ENCODE assay signal across 9 cellular contexts in the genomic region with DNA sequence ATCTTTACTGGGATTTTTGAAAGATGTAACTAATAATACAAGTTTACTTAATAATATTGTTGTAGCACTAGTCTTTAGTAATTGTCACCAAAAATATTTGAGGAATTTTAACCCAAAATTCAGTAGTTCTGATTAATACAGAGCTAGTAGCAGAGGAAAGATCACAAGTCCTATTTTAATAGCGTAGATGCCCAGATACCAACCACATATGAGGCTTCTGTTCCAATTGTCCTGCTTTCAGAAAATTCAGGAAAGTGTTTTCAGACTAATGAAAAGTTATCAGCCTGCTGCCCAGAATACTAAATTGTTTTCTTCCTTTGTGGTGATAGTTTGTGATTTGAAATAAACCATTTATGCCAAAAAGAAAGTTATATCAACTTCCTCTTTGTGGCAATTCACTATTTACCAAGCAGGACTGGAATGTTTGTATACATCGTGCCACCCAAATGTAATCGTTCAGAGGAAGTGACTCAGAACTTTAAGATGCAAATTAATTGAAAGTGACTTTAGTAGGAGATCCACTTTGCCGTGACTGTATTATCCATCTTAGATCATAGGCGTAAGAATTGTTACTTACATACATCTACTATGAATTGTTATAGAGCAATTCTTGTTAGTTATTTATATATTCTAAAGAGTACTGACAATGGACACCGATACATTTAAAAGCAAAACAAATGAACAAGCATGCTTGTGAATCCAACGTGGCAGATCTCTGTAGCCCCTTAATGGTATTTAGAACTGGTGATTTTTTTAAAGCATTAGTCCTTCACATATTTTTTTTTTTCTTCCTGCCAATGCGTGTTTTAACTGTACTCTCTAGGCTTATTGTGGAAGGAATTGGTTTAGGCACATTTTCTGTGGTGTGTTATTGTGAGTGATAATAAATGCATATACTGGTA.
A peak's percentile ranks its signal among the peaks of the same experiment; 100 is the strongest.
DNase-seq lines count a peak whose midpoint lies in the region; ATAC-seq and TF ChIP-seq lines count a peak whose summit lies in the region.
"Had no signal": no experiment of that assay in that cellular context is flagged by ENCODE, and none has a peak within 500 bp of the region (broad histone marks: within the 10 kb centered on the region; RNA-seq: fewer than 3 reads in every experiment).

No MANE protein-coding gene starts in this region.

- WGBS in prostate gland, result 67% methylated on average over 8 of the region's 8 CpGs

- no peak overlapping the region for H3K4me3 ChIP-seq in right atrium auricular region
- H3K4me3 ChIP-seq in prostate gland, result no peak overlapping the region

- H3K27ac ChIP-seq in right atrium auricular region, result no peak overlapping the region
- H3K27ac ChIP-seq in prostate gland, result no peak overlapping the region

- intact Hi-C loops in prostate gland (cut with DNase I), result no loop called here

- H3K36me3 ChIP-seq in right atrium auricular region (no peaks in the 10 kb centered on the region), prostate gland (no peaks in the 10 kb centered on the region)

- H3K9me3 ChIP-seq in right atrium auricular region (no peaks in the 10 kb centered on the region), prostate gland (no peaks in the 10 kb centered on the region)

- no peaks in the 10 kb centered on the region for H3K27me3 ChIP-seq in right atrium auricular region
- no peaks in the 10 kb centered on the region for H3K27me3 ChIP-seq in prostate gland (replicated peaks; ENCODE audit: insufficient read depth)

- peak; percentile 85 for DNase-seq in RKO (ENCODE audit: low spot score)
- DNase-seq in iris pigment epithelial cell (ENCODE audit: low read depth), result peak; percentile 45
- no peak for DNase-seq in activated gamma-delta T cell treated with Interleukin-2 at 50 U/mL for 16 hours
- no peak for DNase-seq in cerebellar cortex (ENCODE audit: low spot score)
- DNase-seq in right atrium auricular region (ENCODE audit: low spot score), result no peak
- DNase-seq in prostate gland (ENCODE audit: low spot score), result no peak
- DNase-seq: NCI-H446 had no signal

- TF ChIP-seq CTCF in right atrium auricular region (IDR thresholded peaks at IDR 0.05) (no peak), prostate gland (IDR thresholded peaks at IDR 0.05) (no peak)

- H3K4me1 ChIP-seq in right atrium auricular region, result no peaks in the 10 kb centered on the region
- no peaks in the 10 kb centered on the region for H3K4me1 ChIP-seq in prostate gland (replicated peaks)

- ATAC-seq in GM18519 (IDR thresholded peaks at IDR 0.05; ENCODE audit: low FRiP score, unreplicated experiment) (peak; percentile 86), HG02981 (IDR thresholded peaks at IDR 0.05; ENCODE audit: unreplicated experiment) (peak; percentile 67)

- no peak for TF ChIP-seq POLR2A in prostate gland (IDR thresholded peaks at IDR 0.05)

Comparison
In these comparisons a context has a peak if more than half of its experiments do, and no peak if none do; other contexts are left out.
1. DNase-seq: peak in RKO (single experiment) and iris pigment epithelial cell (single experiment); none in activated gamma-delta T cell treated with Interleukin-2 at 50 U/mL for 16 hours (single experiment), cerebellar cortex (single experiment), right atrium auricular region (single experiment) and prostate gland (single experiment).